ENCODE assay signal across 1 cellular context in genomic region chr14:54278087-54278486, GRCh38.
TF ChIP-seq lines count a peak whose summit lies in the region.

No MANE protein-coding gene starts in this region.

TF ChIP-seq in HepG2, 621 proteins besides CTCF, POLR2A, EP300 and RAD21 (continued from another document):
- no peak for TF ChIP-seq HIC2 (CRISPR knock-in tag; IDR thresholded peaks at IDR 0.05; ENCODE audit: low read depth)
- TF ChIP-seq ZNF550 (CRISPR knock-in tag; IDR thresholded peaks at IDR 0.05; ENCODE audit: borderline replicate concordance): no peak
- TF ChIP-seq ZBTB2 (CRISPR knock-in tag; IDR thresholded peaks at IDR 0.05; ENCODE audit: low read depth): no peak
- TF ChIP-seq TAF15 (IDR thresholded peaks at IDR 0.05; ENCODE audit: low read depth, low read length, poor library complexity, severe bottlenecking): no peak
- TF ChIP-seq THRA (CRISPR knock-in tag; IDR thresholded peaks at IDR 0.05; ENCODE audit: borderline replicate concordance): no peak
- no peak for TF ChIP-seq ATF2 (CRISPR knock-in tag; IDR thresholded peaks at IDR 0.05)
